In the genomic region with DNA sequence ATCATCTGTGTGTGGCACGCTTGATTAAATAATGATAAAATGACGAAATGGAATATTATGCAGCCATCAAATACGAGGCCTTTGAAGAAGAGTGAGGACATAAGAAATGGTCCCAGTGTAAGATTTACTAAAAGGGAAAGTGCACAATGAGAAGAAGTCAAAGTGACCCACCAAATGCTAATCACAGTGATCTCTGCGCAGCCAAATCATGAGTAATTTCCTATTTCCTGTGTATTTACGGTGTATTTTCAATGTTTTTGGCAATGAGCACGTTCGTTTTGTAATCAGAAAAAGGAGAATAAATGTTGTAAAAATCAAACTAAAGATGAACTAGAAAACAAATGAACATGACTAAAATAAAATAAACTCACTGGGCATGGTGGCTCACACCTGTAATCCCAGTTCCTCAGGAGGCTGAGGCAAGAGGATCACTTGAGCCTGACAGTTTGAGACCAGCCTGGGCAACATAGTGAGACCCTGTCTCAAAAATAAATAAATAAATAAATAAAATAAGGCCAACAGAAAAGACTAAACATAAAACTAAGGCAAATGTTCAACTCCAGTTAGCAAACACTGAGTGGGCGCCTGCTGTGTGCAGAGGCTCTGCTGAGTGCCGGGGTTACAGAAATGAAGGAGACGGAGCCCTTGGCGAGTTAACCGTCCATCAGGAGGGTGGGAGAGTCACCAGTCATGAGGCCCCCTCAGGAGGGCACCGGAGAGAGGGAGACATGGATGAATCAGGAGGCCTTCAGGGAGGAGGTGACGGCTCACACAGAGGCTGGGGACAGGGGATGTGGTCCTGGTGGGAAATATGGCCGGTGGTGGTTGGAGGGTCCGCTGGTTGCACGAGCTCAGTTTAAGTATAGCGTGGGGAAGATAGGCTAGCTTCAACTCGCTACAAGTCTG, we compare ENCODE assay signal across 9 cellular contexts. TPM values are rescaled to one million over a fixed set of nuclear protein-coding genes. Genes with fewer than 3 reads are reported as not detected.
DNase-seq lines count a peak whose midpoint lies in the region; ATAC-seq and TF ChIP-seq lines count a peak whose summit lies in the region.
"Had no signal": no experiment of that assay in that cellular context is flagged by ENCODE, and none has a peak within 500 bp of the region (broad histone marks: within the 10 kb centered on the region; RNA-seq: fewer than 3 reads in every experiment).

No MANE protein-coding gene starts in this region.

- H3K4me2 ChIP-seq in H9 (ENCODE audit: insufficient read depth, insufficient read length, low read length) (no peak overlapping the region), smooth muscle cell (no peak overlapping the region)

- peak overlapping the region; percentile 53 for H2BK12ac ChIP-seq in H9 (ENCODE audit: insufficient read length, low read depth, low read length)

- H3K9me3 ChIP-seq in H9 (ENCODE audit: control insufficient read depth, low read depth, low read length) (no peaks in the 10 kb centered on the region), adrenal gland (replicated peaks in 1 of 3) (no peaks in the 10 kb centered on the region), skeletal muscle tissue (ENCODE audit: control insufficient read depth in 3 of 3, low read length in 3 of 3) (peaks cover 0 to 6% (median 2%) of the 10 kb centered on the region in 3 donors), smooth muscle cell (replicated peaks; ENCODE audit: low read depth) (no peaks in the 10 kb centered on the region)

- no peak for ATAC-seq in GM18868 (IDR thresholded peaks at IDR 0.05; ENCODE audit: unreplicated experiment)

- H3K27me3 ChIP-seq in H9 (ENCODE audit: insufficient read depth, low read length): no peaks in the 10 kb centered on the region
- no peaks in the 10 kb centered on the region for H3K27me3 ChIP-seq in adrenal gland
- no peaks in the 10 kb centered on the region for H3K27me3 ChIP-seq in skeletal muscle tissue (ENCODE audit: control insufficient read depth in 3 of 3, insufficient read depth in 3 of 3, low read length in 3 of 3)
- H3K27me3 ChIP-seq in smooth muscle cell (ENCODE audit: low read depth): no peaks in the 10 kb centered on the region

- no CpG with 5 or more reads among the region's 19 CpGs for WGBS in H9 (ENCODE audit: extremely low coverage, insufficient read length, low lambda C conversion rate)
- 84 to 87% (median 86%) methylated on average over 19 of the region's 19 CpGs for WGBS in adrenal gland, 4 donors
- 96% methylated on average over 19 of the region's 19 CpGs for WGBS in smooth muscle cell (ENCODE audit: low lambda C conversion rate)

- H2BK20ac ChIP-seq in H9 (ENCODE audit: low read depth, low read length, poor library complexity, severe bottlenecking): no peak overlapping the region

- no peaks in the 10 kb centered on the region for H3K79me2 ChIP-seq in H9 (ENCODE audit: insufficient read depth, low read length)
- H3K79me2 ChIP-seq in smooth muscle cell (ENCODE audit: low read depth): no peaks in the 10 kb centered on the region

- no peak overlapping the region for H4K5ac ChIP-seq in H9 (ENCODE audit: insufficient read length, low read depth, low read length)

- DNase-seq in H9: no peak
- DNase-seq in adrenal gland: peak in 1 of 7 donors; percentile 46
- DNase-seq in immature natural killer cell: no peak
- no peak for DNase-seq in smooth muscle cell (lab: John Stamatoyannopoulos, UW; ENCODE audit: unreplicated experiment)
- DNase-seq in NCI-H1417 (lab: John Stamatoyannopoulos, UW): no peak
- no peak for DNase-seq in activated naive CD4-positive, alpha-beta T cell treated with anti-CD3 and anti-CD28 coated beads for 36 hours
- DNase-seq: erythroblast had no signal

- H3K4me3 Mint-ChIP-seq in H9: peak overlapping the region in 1 of 2 experiments; percentile 36; a peak in 1 of 5 replicates
- H3K4me3 Mint-ChIP-seq in immature natural killer cell: peak overlapping the region; percentile 25 to 67 (median 39)
- H3K4me3 Mint-ChIP-seq in activated naive CD4-positive, alpha-beta T cell treated with anti-CD3 and anti-CD28 coated beads for 36 hours: no peak overlapping the region

- no peak overlapping the region for H2BK15ac ChIP-seq in H9 (ENCODE audit: low read depth, low read length)

- H3K18ac ChIP-seq in H9 (ENCODE audit: insufficient read length, low read depth, low read length): no peak overlapping the region

- H4K20me1 ChIP-seq in H9 (ENCODE audit: control insufficient read depth, insufficient read depth, insufficient read length) (peaks cover 5% of the 10 kb centered on the region), smooth muscle cell (ENCODE audit: low read depth) (no peaks in the 10 kb centered on the region)

- CTCF ChIA-PET in activated naive CD4-positive, alpha-beta T cell treated with anti-CD3 and anti-CD28 coated beads for 36 hours (lab: Charles Lee): interaction anchor here (0.6 to 1.9 kb wide), 4 partner anchors 11 to 321 kb away, joined by 3 to 6 read pairs (median 4); no protein-coding TSS in a partner anchor

- H3K27me3 Mint-ChIP-seq in H9 (ENCODE audit: low read depth) (no peaks in the 10 kb centered on the region; the same call in 1 of the 2 replicates), immature natural killer cell (ENCODE audit: low read depth in 3 of 3) (peaks cover 10 to 19% (median 12%) of the 10 kb centered on the region in 3 donors)
- H3K27me3 Mint-ChIP-seq in activated naive CD4-positive, alpha-beta T cell treated with anti-CD3 and anti-CD28 coated beads for 36 hours (ENCODE audit: low read depth): no peaks in the 10 kb centered on the region

- H3K4me3 ChIP-seq in adrenal gland (no peak overlapping the region), skeletal muscle tissue (ENCODE audit: low read length in 3 of 3) (no peak overlapping the region), smooth muscle cell (no peak overlapping the region)

- H3K4me1 Mint-ChIP-seq in H9: peaks cover 56 to 79% of the 10 kb centered on the region in 2 experiments
- peaks cover 55 to 57% of the 10 kb centered on the region in 2 donors for H3K4me1 Mint-ChIP-seq in immature natural killer cell
- H3K4me1 Mint-ChIP-seq in activated naive CD4-positive, alpha-beta T cell treated with anti-CD3 and anti-CD28 coated beads for 36 hours (ENCODE audit: low read depth): peaks cover 18% of the 10 kb centered on the region

- intact Hi-C loops in adrenal gland (cut with DNase I): loop anchor here (5.0 to 10.0 kb wide), 3 partner anchors 119 to 346 kb away; a partner anchor contains a TSS
- intact Hi-C loops in activated naive CD4-positive, alpha-beta T cell treated with anti-CD3 and anti-CD28 coated beads for 36 hours (cut with micrococcal nuclease): no loop called here

- no peak for TF ChIP-seq POLR2A in adrenal gland (IDR thresholded peaks at IDR 0.05)

- no peak overlapping the region for H2BK5ac ChIP-seq in H9 (ENCODE audit: insufficient read length, low read length)

- H2AK5ac ChIP-seq in H9 (ENCODE audit: insufficient read length, low read length): no peak overlapping the region

- H3K9ac ChIP-seq in H9 (ENCODE audit: extremely low read depth, insufficient read length, low read length) (no peak overlapping the region), skeletal muscle tissue (ENCODE audit: low read depth in 1 of 3, low read length in 3 of 3) (no peak overlapping the region), smooth muscle cell (ENCODE audit: low read depth) (no peak overlapping the region)

- H3K4me1 ChIP-seq in H9 (ENCODE audit: insufficient read depth, low read length) (peaks cover 12% of the 10 kb centered on the region; the same call in 1 of the 2 replicates), adrenal gland (replicated peaks in 1 of 2) (peaks cover 34 to 49% of the 10 kb centered on the region in 2 donors), skeletal muscle tissue (ENCODE audit: control insufficient read depth in 3 of 3, insufficient read depth in 3 of 3, low read length in 3 of 3) (peaks cover 48 to 57% (median 54%) of the 10 kb centered on the region in 3 donors), smooth muscle cell (ENCODE audit: low read depth) (peaks cover 28% of the 10 kb centered on the region)

- H3K14ac ChIP-seq in H9 (ENCODE audit: insufficient read depth, low read length): no peak overlapping the region; the same call in 1 of the 2 replicates

- H3K36me3 ChIP-seq in adrenal gland (replicated peaks in 1 of 2) (no peaks in the 10 kb centered on the region), skeletal muscle tissue (ENCODE audit: control insufficient read depth in 3 of 3, insufficient read depth in 3 of 3, low read length in 3 of 3) (no peaks in the 10 kb centered on the region), smooth muscle cell (ENCODE audit: low read depth) (no peaks in the 10 kb centered on the region)

- H3F3A ChIP-seq in smooth muscle cell (ENCODE audit: low read depth): peaks cover 23% of the 10 kb centered on the region

- no peak overlapping the region for H2AFZ ChIP-seq in H9 (ENCODE audit: low read length)
- no peak overlapping the region for H2AFZ ChIP-seq in smooth muscle cell (ENCODE audit: low read depth)

- peak overlapping the region; percentile 88 to 97 (median 94) for H3K27ac Mint-ChIP-seq in H9
- H3K27ac Mint-ChIP-seq in immature natural killer cell: peak overlapping the region; percentile 40 to 89 (median 66)
- no peak overlapping the region for H3K27ac Mint-ChIP-seq in activated naive CD4-positive, alpha-beta T cell treated with anti-CD3 and anti-CD28 coated beads for 36 hours

- H4K91ac ChIP-seq in H9 (ENCODE audit: insufficient read length, low read depth, low read length): peak overlapping the region; percentile 10

- peaks cover 0 to 4% of the 10 kb centered on the region in 2 experiments; a peak in 2 of 5 replicates for H3K9me3 Mint-ChIP-seq in H9
- peaks cover 0 to 3% (median 0%) of the 10 kb centered on the region in 6 donors for H3K9me3 Mint-ChIP-seq in immature natural killer cell
- H3K9me3 Mint-ChIP-seq in activated naive CD4-positive, alpha-beta T cell treated with anti-CD3 and anti-CD28 coated beads for 36 hours: no peaks in the 10 kb centered on the region

- no peak overlapping the region for H3K56ac ChIP-seq in H9 (ENCODE audit: insufficient read length, low read depth, low read length)

- H2BK120ac ChIP-seq in H9 (ENCODE audit: low read depth, low read length, poor library complexity, severe bottlenecking): no peak overlapping the region

- H3K79me1 ChIP-seq in H9 (ENCODE audit: insufficient read depth, low read depth, low read length, poor library complexity, severe bottlenecking): no peaks in the 10 kb centered on the region

- H3K36me3 Mint-ChIP-seq in H9 (ENCODE audit: insufficient read depth in 1 of 3, low read depth in 3 of 3): peaks cover 0 to 6% (median 2%) of the 10 kb centered on the region in 3 experiments; a peak in 2 of 7 replicates
- peaks cover 0 to 3% (median 0%) of the 10 kb centered on the region in 3 donors for H3K36me3 Mint-ChIP-seq in immature natural killer cell
- H3K36me3 Mint-ChIP-seq in activated naive CD4-positive, alpha-beta T cell treated with anti-CD3 and anti-CD28 coated beads for 36 hours (ENCODE audit: low read depth): no peaks in the 10 kb centered on the region

- TF ChIP-seq CTCF in H9 (conservative IDR thresholded peaks at IDR 0.05) (no peak), adrenal gland (IDR thresholded peaks at IDR 0.05) (no peak), smooth muscle cell (IDR thresholded peaks at IDR 0.05; ENCODE audit: borderline replicate concordance, insufficient read depth, poor library complexity, severe bottlenecking) (no peak)

- no peak overlapping the region for H4K8ac ChIP-seq in H9 (replicated peaks; ENCODE audit: insufficient read length, low read depth, low read length)

- no peak overlapping the region for H3K4ac ChIP-seq in H9 (ENCODE audit: low read depth, low read length)

- no peak overlapping the region for H3K27ac ChIP-seq in H9 (ENCODE audit: insufficient read length, low read depth, low read length)
- H3K27ac ChIP-seq in adrenal gland: peak overlapping the region in 4 of 5 donors; percentile 26 to 89 (median 62)
- H3K27ac ChIP-seq in skeletal muscle tissue (ENCODE audit: low read depth, low read length): peak overlapping the region; percentile 85
- no peak overlapping the region for H3K27ac ChIP-seq in smooth muscle cell (ENCODE audit: low read depth)

- H3K23ac ChIP-seq in H9 (ENCODE audit: insufficient read length, low read depth, low read length): no peak overlapping the region

- H3K23me2 ChIP-seq in H9 (ENCODE audit: insufficient read length, low read depth, low read length, poor library complexity, severe bottlenecking): no peaks in the 10 kb centered on the region

- no peak overlapping the region for H3T11ph ChIP-seq in H9 (ENCODE audit: low read length)

RNA-seq across cellular contexts. Expression of a gene that starts 26.0 kb away (rescaled TPM):
- total RNA-seq in H9 (2021) (3.7 and 4.2 TPM in 2 replicates), adrenal gland (10 to 100 TPM; 30.3 to 89.2 (median 63.2) TPM), skeletal muscle tissue (4.7 TPM), smooth muscle cell (0.40 and 4.8 TPM in 2 replicates)
- polyA plus RNA-seq in adrenal gland (10 to 100 TPM; 11.8 to 52.4 (median 26.3) TPM), immature natural killer cell (1 to 10 TPM; 4.5 to 9.6 (median 9.1) TPM), smooth muscle cell (1.7 and 2.2 TPM in 2 replicates)
- total RNA-seq in activated naive CD4-positive, alpha-beta T cell treated with anti-CD3 and anti-CD28 coated beads for 36 hours: 10 to 100 TPM; 20.8 to 24.1 TPM

Comparison
In these comparisons a context has a peak if more than half of its experiments do, and no peak if none do; other contexts are left out.
1. H3K27ac ChIP-seq: peak in adrenal gland (4 of 5) and skeletal muscle tissue (single experiment); none in H9 (single experiment) and smooth muscle cell (single experiment).